15 cellular contexts compared by ENCODE assay signal in genomic region chr20:5731753-5732366, GRCh38. TPM values are rescaled to one million over a fixed set of nuclear protein-coding genes. Genes with fewer than 3 reads are reported as not detected.
DNase-seq lines count a peak whose midpoint lies in the region; ATAC-seq and TF ChIP-seq lines count a peak whose summit lies in the region.
"Had no signal": no experiment of that assay in that cellular context is flagged by ENCODE, and none has a peak within 500 bp of the region (broad histone marks: within the 10 kb centered on the region; RNA-seq: fewer than 3 reads in every experiment).

No MANE protein-coding gene starts in this region.

- H3K4me1 ChIP-seq in GM23338 (ENCODE audit: insufficient read depth), result no peaks in the 10 kb centered on the region
- H3K4me1 ChIP-seq in suprapubic skin, result no peaks in the 10 kb centered on the region
- H3K4me1 ChIP-seq in MM.1S (ENCODE audit: low read length), result no peaks in the 10 kb centered on the region

- no peak for TF ChIP-seq CTCF in GM23338 (conservative IDR thresholded peaks at IDR 0.05; ENCODE audit: low read depth in 2 of 2)
- no peak for TF ChIP-seq CTCF in suprapubic skin (IDR thresholded peaks at IDR 0.05)
- TF ChIP-seq CTCF in MM.1S (IDR thresholded peaks at IDR 0.05; ENCODE audit: low read length), result no peak

- ATAC-seq in GM23338 (no peak), GM19463 (IDR thresholded peaks at IDR 0.05; ENCODE audit: unreplicated experiment) (no peak)

- peak overlapping the region; percentile 28; the same call in 1 of the 2 replicates for H2AFZ ChIP-seq in GM23338
- no peak overlapping the region for H2AFZ ChIP-seq in MM.1S (ENCODE audit: low read length)

- peaks cover 4% of the 10 kb centered on the region; the same call in 1 of the 3 replicates for H3K4me1 Mint-ChIP-seq in GM23338

- no peak overlapping the region for H3K27ac Mint-ChIP-seq in GM23338
- H3K27ac Mint-ChIP-seq: activated naive CD4-positive, alpha-beta T cell treated with anti-CD3 and anti-CD28 coated beads for 36 hours had no signal

- H3K79me2 ChIP-seq in GM23338 (replicated peaks; ENCODE audit: insufficient read depth) (no peaks in the 10 kb centered on the region), MM.1S (ENCODE audit: low read length) (no peaks in the 10 kb centered on the region)

- TF ChIP-seq EP300 in suprapubic skin (IDR thresholded peaks at IDR 0.05), result no peak

- no peaks in the 10 kb centered on the region for H3K36me3 ChIP-seq in GM23338 (ENCODE audit: insufficient read depth)
- H3K36me3 ChIP-seq in suprapubic skin, result no peaks in the 10 kb centered on the region
- H3K36me3 ChIP-seq in MM.1S (replicated peaks; ENCODE audit: insufficient read depth, low read length), result no peaks in the 10 kb centered on the region

- H3K4me3 Mint-ChIP-seq in GM23338, result no peak overlapping the region
- H3K4me3 Mint-ChIP-seq: activated naive CD4-positive, alpha-beta T cell treated with anti-CD3 and anti-CD28 coated beads for 36 hours had no signal

- H3K27me3 Mint-ChIP-seq in GM23338 (ENCODE audit: insufficient read depth, low read depth, poor library complexity), result peaks cover 1% of the 10 kb centered on the region

- H3K4me3 ChIP-seq in GM23338, result no peak overlapping the region
- no peak overlapping the region for H3K4me3 ChIP-seq in suprapubic skin
- no peak overlapping the region for H3K4me3 ChIP-seq in MM.1S (ENCODE audit: low read length)

- H3K9me2 ChIP-seq in GM23338 (ENCODE audit: insufficient read depth) (no peaks in the 10 kb centered on the region), MM.1S (replicated peaks; ENCODE audit: insufficient read depth, low read length) (no peaks in the 10 kb centered on the region)

- H3K27me3 ChIP-seq in GM23338 (ENCODE audit: insufficient read depth) (no peaks in the 10 kb centered on the region), suprapubic skin (no peaks in the 10 kb centered on the region), MM.1S (replicated peaks; ENCODE audit: insufficient read depth, low read length) (no peaks in the 10 kb centered on the region)

- H4K20me1 ChIP-seq in GM23338 (replicated peaks; ENCODE audit: insufficient read depth) (no peaks in the 10 kb centered on the region), MM.1S (ENCODE audit: insufficient read depth, low read length) (no peaks in the 10 kb centered on the region)

- H3F3A ChIP-seq in GM23338 (replicated peaks; ENCODE audit: low read depth), result no peaks in the 10 kb centered on the region
- H3F3A ChIP-seq in MM.1S (ENCODE audit: insufficient read depth, low read length), result no peaks in the 10 kb centered on the region

- H3K9me3 Mint-ChIP-seq in GM23338, result 0 out of 3 replicates have a peak, but pooled peaks cover 3% of the 10 kb centered on the region

- 80% methylated on average over 6 of the region's 6 CpGs for WGBS in suprapubic skin

- TF ChIP-seq POLR2A in suprapubic skin (IDR thresholded peaks at IDR 0.05), result no peak

- H3K27ac ChIP-seq in GM23338 (ENCODE audit: low read depth) (no peak overlapping the region), suprapubic skin (no peak overlapping the region), MM.1S (ENCODE audit: low read length) (no peak overlapping the region)
- H3K27ac ChIP-seq: RWPE1 had no signal

- intact Hi-C loops in head of caudate nucleus (cut with DNase I), result no loop called here

- no peak overlapping the region for H3K9ac ChIP-seq in MM.1S (ENCODE audit: low read length)

- no peaks in the 10 kb centered on the region for H3K36me3 Mint-ChIP-seq in GM23338 (ENCODE audit: low read depth)

- H3K9me3 ChIP-seq in suprapubic skin (no peaks in the 10 kb centered on the region), MM.1S (replicated peaks; ENCODE audit: insufficient read depth, low read length) (no peaks in the 10 kb centered on the region)

- no peak overlapping the region for H3K4me2 ChIP-seq in GM23338
- H3K4me2 ChIP-seq in MM.1S (ENCODE audit: low read depth, low read length), result no peak overlapping the region

- DNase-seq in GM23338 (ENCODE audit: low spot score), result no peak
- DNase-seq in amniotic epithelial cell (ENCODE audit: low read depth), result peak; percentile 70
- peak in 24 of 42 donors; percentile 2 to 71 (median 28) for DNase-seq in head of caudate nucleus
- DNase-seq in occipital lobe (lab: John Stamatoyannopoulos, UW), result peak; percentile 51
- DNase-seq in suprapubic skin (ENCODE audit: low spot score in 2 of 2), result no peak
- DNase-seq in activated naive CD4-positive, alpha-beta T cell treated with Interleukin-2 at 50 U/mL for 16 hours, result no peak
- DNase-seq in MM.1S, result no peak
- DNase-seq: activated naive CD4-positive, alpha-beta T cell treated with anti-CD3 and anti-CD28 coated beads for 36 hours; glutamatergic neuron; NCI-H2081; NCI-H524 treated with DMSO at 0.1 percent for 48 hours; stimulated activated CD4-positive, alpha-beta T cell treated with anti-CD3 and anti-CD28 coated beads, Interleukin-4, amount 100 ng/mL, for 1 hour; T-helper 2 cell had no signal

TF ChIP-seq in GM23338, 12 proteins besides CTCF, POLR2A, EP300 and RAD21 (continues in another document):
- TF ChIP-seq ZNF114 (CRISPR knock-in tag; IDR thresholded peaks at IDR 0.05), result no peak
- TF ChIP-seq ETS1 (IDR thresholded peaks at IDR 0.05), result no peak
- no peak for TF ChIP-seq NANOG (IDR thresholded peaks at IDR 0.05; ENCODE audit: borderline replicate concordance)
- TF ChIP-seq, protein P1, sequence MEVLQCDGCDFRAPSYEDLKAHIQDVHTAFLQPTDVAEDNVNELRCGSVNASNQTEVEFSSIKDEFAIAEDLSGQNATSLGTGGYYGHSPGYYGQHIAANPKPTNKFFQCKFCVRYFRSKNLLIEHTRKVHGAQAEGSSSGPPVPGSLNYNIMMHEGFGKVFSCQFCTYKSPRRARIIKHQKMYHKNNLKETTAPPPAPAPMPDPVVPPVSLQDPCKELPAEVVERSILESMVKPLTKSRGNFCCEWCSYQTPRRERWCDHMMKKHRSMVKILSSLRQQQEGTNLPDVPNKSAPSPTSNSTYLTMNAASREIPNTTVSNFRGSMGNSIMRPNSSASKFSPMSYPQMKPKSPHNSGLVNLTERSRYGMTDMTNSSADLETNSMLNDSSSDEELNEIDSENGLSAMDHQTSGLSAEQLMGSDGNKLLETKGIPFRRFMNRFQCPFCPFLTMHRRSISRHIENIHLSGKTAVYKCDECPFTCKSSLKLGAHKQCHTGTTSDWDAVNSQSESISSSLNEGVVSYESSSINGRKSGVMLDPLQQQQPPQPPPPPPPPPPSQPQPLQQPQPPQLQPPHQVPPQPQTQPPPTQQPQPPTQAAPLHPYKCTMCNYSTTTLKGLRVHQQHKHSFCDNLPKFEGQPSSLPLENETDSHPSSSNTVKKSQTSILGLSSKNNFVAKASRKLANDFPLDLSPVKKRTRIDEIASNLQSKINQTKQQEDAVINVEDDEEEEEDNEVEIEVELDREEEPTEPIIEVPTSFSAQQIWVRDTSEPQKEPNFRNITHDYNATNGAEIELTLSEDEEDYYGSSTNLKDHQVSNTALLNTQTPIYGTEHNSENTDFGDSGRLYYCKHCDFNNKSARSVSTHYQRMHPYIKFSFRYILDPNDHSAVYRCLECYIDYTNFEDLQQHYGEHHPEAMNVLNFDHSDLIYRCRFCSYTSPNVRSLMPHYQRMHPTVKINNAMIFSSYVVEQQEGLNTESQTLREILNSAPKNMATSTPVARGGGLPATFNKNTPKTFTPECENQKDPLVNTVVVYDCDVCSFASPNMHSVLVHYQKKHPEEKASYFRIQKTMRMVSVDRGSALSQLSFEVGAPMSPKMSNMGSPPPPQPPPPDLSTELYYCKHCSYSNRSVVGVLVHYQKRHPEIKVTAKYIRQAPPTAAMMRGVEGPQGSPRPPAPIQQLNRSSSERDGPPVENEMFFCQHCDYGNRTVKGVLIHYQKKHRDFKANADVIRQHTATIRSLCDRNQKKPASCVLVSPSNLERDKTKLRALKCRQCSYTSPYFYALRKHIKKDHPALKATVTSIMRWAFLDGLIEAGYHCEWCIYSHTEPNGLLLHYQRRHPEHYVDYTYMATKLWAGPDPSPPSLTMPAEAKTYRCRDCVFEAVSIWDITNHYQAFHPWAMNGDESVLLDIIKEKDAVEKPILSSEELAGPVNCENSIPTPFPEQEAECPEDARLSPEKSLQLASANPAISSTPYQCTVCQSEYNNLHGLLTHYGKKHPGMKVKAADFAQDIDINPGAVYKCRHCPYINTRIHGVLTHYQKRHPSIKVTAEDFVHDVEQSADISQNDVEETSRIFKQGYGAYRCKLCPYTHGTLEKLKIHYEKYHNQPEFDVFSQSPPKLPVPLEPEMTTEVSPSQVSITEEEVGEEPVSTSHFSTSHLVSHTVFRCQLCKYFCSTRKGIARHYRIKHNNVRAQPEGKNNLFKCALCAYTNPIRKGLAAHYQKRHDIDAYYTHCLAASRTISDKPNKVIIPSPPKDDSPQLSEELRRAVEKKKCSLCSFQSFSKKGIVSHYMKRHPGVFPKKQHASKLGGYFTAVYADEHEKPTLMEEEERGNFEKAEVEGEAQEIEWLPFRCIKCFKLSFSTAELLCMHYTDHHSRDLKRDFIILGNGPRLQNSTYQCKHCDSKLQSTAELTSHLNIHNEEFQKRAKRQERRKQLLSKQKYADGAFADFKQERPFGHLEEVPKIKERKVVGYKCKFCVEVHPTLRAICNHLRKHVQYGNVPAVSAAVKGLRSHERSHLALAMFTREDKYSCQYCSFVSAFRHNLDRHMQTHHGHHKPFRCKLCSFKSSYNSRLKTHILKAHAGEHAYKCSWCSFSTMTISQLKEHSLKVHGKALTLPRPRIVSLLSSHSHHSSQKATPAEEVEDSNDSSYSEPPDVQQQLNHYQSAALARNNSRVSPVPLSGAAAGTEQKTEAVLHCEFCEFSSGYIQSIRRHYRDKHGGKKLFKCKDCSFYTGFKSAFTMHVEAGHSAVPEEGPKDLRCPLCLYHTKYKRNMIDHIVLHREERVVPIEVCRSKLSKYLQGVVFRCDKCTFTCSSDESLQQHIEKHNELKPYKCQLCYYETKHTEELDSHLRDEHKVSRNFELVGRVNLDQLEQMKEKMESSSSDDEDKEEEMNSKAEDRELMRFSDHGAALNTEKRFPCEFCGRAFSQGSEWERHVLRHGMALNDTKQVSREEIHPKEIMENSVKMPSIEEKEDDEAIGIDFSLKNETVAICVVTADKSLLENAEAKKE (CRISPR knock-in tag; IDR thresholded peaks at IDR 0.05), result no peak
- TF ChIP-seq POLR2AphosphoS5 (IDR thresholded peaks at IDR 0.05; ENCODE audit: low read depth), result no peak
- TF ChIP-seq ZNF331 (CRISPR knock-in tag; IDR thresholded peaks at IDR 0.05; ENCODE audit: low read depth), result no peak
- no peak for TF ChIP-seq EZH2phosphoT487 (IDR thresholded peaks at IDR 0.05; ENCODE audit: unreplicated experiment)

RNA-seq across cellular contexts. Expression of gene SHLD1, which starts 18.3 kb away (rescaled TPM):
- total RNA-seq in GM23338 (2014; rRNA removed; shearing (Covaris generic)), result 1.4 and 5.2 TPM in 2 replicates
- polyA plus RNA-seq in GM23338 (2016; fragmentation: Nextera tagmentation; extraction: Ambion mirVana), result 15.0 and 15.1 TPM in 2 replicates
- total RNA-seq in occipital lobe (6.2 TPM), suprapubic skin (1 to 10 TPM; 3.3 to 3.9 (median 3.7) TPM)

Comparison
In these comparisons a context has a peak if more than half of its experiments do, and no peak if none do; other contexts are left out.
1. DNase-seq: peak in amniotic epithelial cell (single experiment), head of caudate nucleus (24 of 42) and occipital lobe (single experiment); none in GM23338 (single experiment), suprapubic skin (0 of 2), activated naive CD4-positive, alpha-beta T cell treated with Interleukin-2 at 50 U/mL for 16 hours (single experiment) and MM.1S (single experiment).